Comparison of ENCODE assay signal across 21 cellular contexts in the genomic region with DNA sequence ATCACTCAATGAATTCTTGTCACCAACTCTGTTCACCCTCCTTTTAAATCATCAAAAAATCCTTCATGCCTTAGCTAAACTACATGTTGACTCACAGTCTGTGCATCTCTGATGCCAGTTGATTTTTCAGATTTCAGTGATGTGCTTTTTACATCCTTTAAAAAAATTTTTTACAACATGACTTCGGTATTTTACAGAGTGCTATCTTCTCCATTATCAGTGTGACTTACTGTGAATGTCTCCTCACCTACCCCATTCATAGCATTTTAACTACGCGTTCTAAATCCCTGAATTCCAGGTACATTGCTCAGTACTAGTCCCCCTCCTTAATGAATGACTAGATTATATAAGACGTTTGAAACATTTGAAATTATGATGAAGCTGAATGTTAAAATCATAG.
A peak's percentile ranks its signal among the peaks of the same experiment; 100 is the strongest.
DNase-seq lines count a peak whose midpoint lies in the region; ATAC-seq and TF ChIP-seq lines count a peak whose summit lies in the region.
"Had no signal": no experiment of that assay in that cellular context is flagged by ENCODE, and none has a peak within 500 bp of the region (broad histone marks: within the 10 kb centered on the region; RNA-seq: fewer than 3 reads in every experiment).

No MANE protein-coding gene starts in this region.

- WGBS in mesodermal cell (ENCODE audit: insufficient coverage in 2 of 2), 2 experiments, result 100% methylated on average over 1 of the region's 4 CpGs; no CpG with 5 or more reads in 1 of the 2 experiments
- WGBS in smooth muscle cell (ENCODE audit: low lambda C conversion rate), result 31% methylated on average over 4 of the region's 4 CpGs

- H3K36me3 ChIP-seq in PC-3 (ENCODE audit: low read depth, low read length) (no peaks in the 10 kb centered on the region), mesodermal cell (ENCODE audit: control insufficient read depth, insufficient read depth, low read length) (no peaks in the 10 kb centered on the region), smooth muscle cell (ENCODE audit: low read depth) (no peaks in the 10 kb centered on the region)
- H3K36me3 ChIP-seq: BE2C had no signal

- peak; percentile 1 for DNase-seq in ELR (ENCODE audit: low read depth)
- DNase-seq in PC-3, result peak; percentile 42
- no peak for DNase-seq in smooth muscle cell (lab: John Stamatoyannopoulos, UW; ENCODE audit: unreplicated experiment)
- DNase-seq in left cardiac atrium, result no peak
- DNase-seq in COR-L47 (lab: John Stamatoyannopoulos, UW), result no peak
- DNase-seq: ACHN, BE2C, GDM1, Karpas-422, NCI-H2029, NCI-H446 treated with DMSO at 0.1 percent for 48 hours, NCI-H526, NCI-H82, SIG-M5, SW 1271 had no signal

- POLR2A ChIA-PET in PC-3 (lab: Charles Lee; ENCODE audit: unreplicated experiment), result no interaction called here

- TF ChIP-seq CTCF in PC-3 (conservative IDR thresholded peaks at IDR 0.05; ENCODE audit: low read depth, low read length), result no peak
- TF ChIP-seq CTCF in smooth muscle cell (IDR thresholded peaks at IDR 0.05; ENCODE audit: borderline replicate concordance, insufficient read depth, poor library complexity, severe bottlenecking), result no peak

- H3K9ac ChIP-seq in PC-3 (ENCODE audit: low read length), result no peak overlapping the region
- H3K9ac ChIP-seq in smooth muscle cell (ENCODE audit: low read depth), result no peak overlapping the region

- H3K4me2 ChIP-seq in PC-3 (ENCODE audit: low read length), result no peak overlapping the region
- H3K4me2 ChIP-seq in smooth muscle cell, result no peak overlapping the region

- H2AFZ ChIP-seq in PC-3 (ENCODE audit: low read length) (no peak overlapping the region), smooth muscle cell (ENCODE audit: low read depth) (no peak overlapping the region)

- H3K9me2 ChIP-seq in PC-3 (replicated peaks; ENCODE audit: low read length), result no peaks in the 10 kb centered on the region

- H4K20me1 ChIP-seq in PC-3 (ENCODE audit: low read length) (no peaks in the 10 kb centered on the region), smooth muscle cell (ENCODE audit: low read depth) (no peaks in the 10 kb centered on the region)

- intact Hi-C loops in PC-3 (cut with micrococcal nuclease) (no loop called here), left cardiac atrium (cut with DNase I) (no loop called here)

- CTCF ChIA-PET in PC-3 (lab: Charles Lee), result no interaction called here

- BruUV-seq in PC-3 (replicated peaks; lab: Mats Ljungman, UMichigan), result no TSS peak

- no peak overlapping the region for H3K27ac ChIP-seq in PC-3 (ENCODE audit: low read length)
- H3K27ac ChIP-seq in mesodermal cell (ENCODE audit: low read depth, low read length, severe bottlenecking), result peak overlapping the region; percentile 63
- peak overlapping the region; percentile 50 for H3K27ac ChIP-seq in smooth muscle cell (ENCODE audit: low read depth)
- H3K27ac ChIP-seq: RWPE1, SK-N-MC had no signal

- peaks cover 30% of the 10 kb centered on the region for H3K4me1 ChIP-seq in PC-3 (ENCODE audit: insufficient read depth, low read length)
- peaks cover 11% of the 10 kb centered on the region for H3K4me1 ChIP-seq in mesodermal cell (ENCODE audit: control insufficient read depth, insufficient read depth, low read length, poor library complexity, severe bottlenecking)
- no peaks in the 10 kb centered on the region for H3K4me1 ChIP-seq in smooth muscle cell (ENCODE audit: low read depth)
- H3K4me1 ChIP-seq: BE2C had no signal

- H3F3A ChIP-seq in PC-3 (ENCODE audit: low read length, unreplicated experiment) (no peaks in the 10 kb centered on the region), smooth muscle cell (ENCODE audit: low read depth) (no peaks in the 10 kb centered on the region)

- H3K4me3 ChIP-seq in PC-3 (ENCODE audit: low read length) (no peak overlapping the region), mesodermal cell (ENCODE audit: extremely low read depth, insufficient read depth, low read length, poor library complexity, severe bottlenecking) (no peak overlapping the region), smooth muscle cell (no peak overlapping the region)
- H3K4me3 ChIP-seq: GM12878, SK-N-MC had no signal

- no peak for ATAC-seq in PC-3
- no peak for ATAC-seq in left cardiac atrium
- no peak for ATAC-seq in GM21423 (IDR thresholded peaks at IDR 0.05; ENCODE audit: unreplicated experiment)
- ATAC-seq: GM12878, Panc1 had no signal

- no peaks in the 10 kb centered on the region for H3K9me3 ChIP-seq in PC-3 (ENCODE audit: low read length)
- no peaks in the 10 kb centered on the region for H3K9me3 ChIP-seq in mesodermal cell (ENCODE audit: control insufficient read depth, low read length)
- no peaks in the 10 kb centered on the region for H3K9me3 ChIP-seq in smooth muscle cell (replicated peaks; ENCODE audit: low read depth)
- H3K9me3 ChIP-seq: BE2C had no signal

- H3K79me2 ChIP-seq in PC-3 (ENCODE audit: low read length) (no peaks in the 10 kb centered on the region), smooth muscle cell (ENCODE audit: low read depth) (no peaks in the 10 kb centered on the region)

- H3K27me3 ChIP-seq in PC-3 (ENCODE audit: low read length) (peaks cover 64% of the 10 kb centered on the region), smooth muscle cell (ENCODE audit: low read depth) (no peaks in the 10 kb centered on the region)

Comparison
In these comparisons a context has a peak if more than half of its experiments do, and no peak if none do; other contexts are left out.
1. DNase-seq: peak in ELR (single experiment) and PC-3 (single experiment); none in smooth muscle cell (single experiment), left cardiac atrium (single experiment) and COR-L47 (single experiment).